Comparison of ENCODE assay signal across 7 cellular contexts in genomic region chr4:76253511-76253910, GRCh38. TPM values are rescaled to one million over a fixed set of nuclear protein-coding genes. Genes with fewer than 3 reads are reported as not detected.
"Had no signal": no experiment of that assay in that cellular context is flagged by ENCODE, and none has a peak within 500 bp of the region (broad histone marks: within the 10 kb centered on the region; RNA-seq: fewer than 3 reads in every experiment).

No MANE protein-coding gene starts in this region.

- H3K9ac ChIP-seq: GM23248 had no signal

- DNase-seq: GM23248, GOT3, H7, HFFc6, KBM-7 had no signal

- H3K4me3 ChIP-seq: GM23248, HAP-1 had no signal

- H3K36me3 ChIP-seq: HAP-1 had no signal

- H3K9me3 ChIP-seq: HAP-1 had no signal

- ATAC-seq: HCT116 had no signal

- H3K27ac ChIP-seq: GM23248 had no signal

RNA-seq across cellular contexts. Expression of gene FAM47E, which starts 2.0 kb away (rescaled TPM):
- total RNA-seq: GM23248 had no signal
